ENCODE assay signal across 10 cellular contexts in genomic region chr7:12719141-12719919, GRCh38. TPM values are rescaled to one million over a fixed set of nuclear protein-coding genes. Genes with fewer than 3 reads are reported as not detected.
DNase-seq lines count a peak whose midpoint lies in the region; ATAC-seq and TF ChIP-seq lines count a peak whose summit lies in the region.
"Had no signal": no experiment of that assay in that cellular context is flagged by ENCODE, and none has a peak within 500 bp of the region (broad histone marks: within the 10 kb centered on the region; RNA-seq: fewer than 3 reads in every experiment).

No MANE protein-coding gene starts in this region.

- peaks cover 0 to 8% of the 10 kb centered on the region in 2 donors for H3K4me1 ChIP-seq in naive thymus-derived CD4-positive, alpha-beta T cell (ENCODE audit: control insufficient read depth in 2 of 2, insufficient read depth in 2 of 2, low read length in 2 of 2)

- CTCF ChIA-PET in AG04450 (lab: Charles Lee), result interaction anchor here (0.7 kb wide), 1 partner anchor 23 kb away, joined by 3 read pairs; no protein-coding TSS in a partner anchor
- CTCF ChIA-PET in MCF 10A (lab: Yijun Ruan, JAX), result interaction anchor here (0.7 to 2.1 kb wide), 4 partner anchors 11 to 533 kb away, joined by 4 to 6 read pairs (median 4); no protein-coding TSS in a partner anchor
- CTCF ChIA-PET in naive thymus-derived CD4-positive, alpha-beta T cell (lab: Charles Lee), result no interaction called here

- H3K9me3 Mint-ChIP-seq in MCF 10A (ENCODE audit: unreplicated experiment) (peaks cover 7% of the 10 kb centered on the region), mesothelial cell of epicardium (no peaks in the 10 kb centered on the region)
- peaks cover 0 to 8% (median 0%) of the 10 kb centered on the region in 11 donors for H3K9me3 Mint-ChIP-seq in naive thymus-derived CD4-positive, alpha-beta T cell
- H3K9me3 Mint-ChIP-seq: stimulated activated memory B cell treated with anti-CD40 and anti-IgM and Interleukin-4, amounts not matched to agents 10 μg/mL and 1 μg/mL and 100 μg/mL, for 72 hours had no signal

- intact Hi-C loops in MCF 10A (cut with micrococcal nuclease), result loop anchor here (10.0 kb wide), 2 partner anchors 205 to 395 kb away; no protein-coding TSS in a partner anchor
- intact Hi-C loops in naive thymus-derived CD4-positive, alpha-beta T cell (cut with micrococcal nuclease), result no loop called here

- peaks cover 46% of the 10 kb centered on the region for H3K4me1 Mint-ChIP-seq in MCF 10A (ENCODE audit: insufficient read depth, unreplicated experiment)
- peaks cover 0 to 57% (median 20%) of the 10 kb centered on the region in 7 donors for H3K4me1 Mint-ChIP-seq in naive thymus-derived CD4-positive, alpha-beta T cell
- peaks cover 17% of the 10 kb centered on the region for H3K4me1 Mint-ChIP-seq in mesothelial cell of epicardium
- H3K4me1 Mint-ChIP-seq: stimulated activated memory B cell treated with anti-CD40 and anti-IgM and Interleukin-4, amounts not matched to agents 10 μg/mL and 1 μg/mL and 100 μg/mL, for 72 hours had no signal

- H3K27me3 Mint-ChIP-seq in MCF 10A (ENCODE audit: insufficient read depth, unreplicated experiment), result no peaks in the 10 kb centered on the region
- H3K27me3 Mint-ChIP-seq in naive thymus-derived CD4-positive, alpha-beta T cell, result no peaks in the 10 kb centered on the region
- no peaks in the 10 kb centered on the region for H3K27me3 Mint-ChIP-seq in mesothelial cell of epicardium (ENCODE audit: low read depth)
- H3K27me3 Mint-ChIP-seq: stimulated activated memory B cell treated with anti-CD40 and anti-IgM and Interleukin-4, amounts not matched to agents 10 μg/mL and 1 μg/mL and 100 μg/mL, for 72 hours had no signal

- no peak overlapping the region for H3K4me3 ChIP-seq in AG04450 (ENCODE audit: low read depth, low read length)
- no peak overlapping the region for H3K4me3 ChIP-seq in naive thymus-derived CD4-positive, alpha-beta T cell (ENCODE audit: low read length)

- H3K36me3 Mint-ChIP-seq in MCF 10A (ENCODE audit: insufficient read depth, unreplicated experiment) (no peaks in the 10 kb centered on the region), mesothelial cell of epicardium (no peaks in the 10 kb centered on the region)
- H3K36me3 Mint-ChIP-seq in naive thymus-derived CD4-positive, alpha-beta T cell, result peaks cover 0 to 16% (median 0%) of the 10 kb centered on the region in 5 donors
- H3K36me3 Mint-ChIP-seq: stimulated activated memory B cell treated with anti-CD40 and anti-IgM and Interleukin-4, amounts not matched to agents 10 μg/mL and 1 μg/mL and 100 μg/mL, for 72 hours had no signal

- BruUV-seq in MCF 10A (replicated peaks; lab: Mats Ljungman, UMichigan), result no TSS peak

- no peaks in the 10 kb centered on the region for H3K9me3 ChIP-seq in AG04450 (ENCODE audit: control insufficient read depth, insufficient read depth, low read length)
- H3K9me3 ChIP-seq in naive thymus-derived CD4-positive, alpha-beta T cell (ENCODE audit: control insufficient read depth in 2 of 3, low read length in 3 of 3), result no peaks in the 10 kb centered on the region

- H3K36me3 ChIP-seq in naive thymus-derived CD4-positive, alpha-beta T cell (ENCODE audit: control insufficient read depth in 2 of 3, insufficient read depth in 3 of 3, low read length in 3 of 3), result no peaks in the 10 kb centered on the region

- peak; percentile 59 for ATAC-seq in naive thymus-derived CD4-positive, alpha-beta T cell
- ATAC-seq in HG03378 (IDR thresholded peaks at IDR 0.05; ENCODE audit: unreplicated experiment) (no peak), HG03196 (IDR thresholded peaks at IDR 0.05; ENCODE audit: unreplicated experiment) (no peak)
- ATAC-seq: stimulated activated memory B cell treated with anti-CD40 and anti-IgM and Interleukin-4, amounts not matched to agents 10 μg/mL and 1 μg/mL and 100 μg/mL, for 72 hours had no signal

- H3K27ac Mint-ChIP-seq in MCF 10A (ENCODE audit: low read depth, unreplicated experiment) (peak overlapping the region; percentile 92), mesothelial cell of epicardium (no peak overlapping the region)
- peak overlapping the region in 1 of 9 donors; percentile 62 for H3K27ac Mint-ChIP-seq in naive thymus-derived CD4-positive, alpha-beta T cell
- H3K27ac Mint-ChIP-seq: stimulated activated memory B cell treated with anti-CD40 and anti-IgM and Interleukin-4, amounts not matched to agents 10 μg/mL and 1 μg/mL and 100 μg/mL, for 72 hours had no signal

- H3K27me3 ChIP-seq in AG04450 (ENCODE audit: control insufficient read depth, insufficient read depth, low read length), result no peaks in the 10 kb centered on the region
- H3K27me3 ChIP-seq in naive thymus-derived CD4-positive, alpha-beta T cell (ENCODE audit: control insufficient read depth in 2 of 2, insufficient read depth in 2 of 2, low read length in 2 of 2), result no peaks in the 10 kb centered on the region

- H3K27ac ChIP-seq in AG04450 (ENCODE audit: low read depth, low read length), result peak overlapping the region; percentile 71
- H3K27ac ChIP-seq in naive thymus-derived CD4-positive, alpha-beta T cell (ENCODE audit: low read depth, low read length), result no peak overlapping the region

- no peak for TF ChIP-seq CTCF in AG04450 (IDR thresholded peaks at IDR 0.05; ENCODE audit: low read depth, low read length)
- TF ChIP-seq CTCF in MCF 10A (IDR thresholded peaks at IDR 0.05; ENCODE audit: unreplicated experiment), result no peak
- TF ChIP-seq CTCF in mesothelial cell of epicardium (IDR thresholded peaks at IDR 0.05; ENCODE audit: unreplicated experiment), result no peak

- H3K4me3 Mint-ChIP-seq in MCF 10A (ENCODE audit: unreplicated experiment) (peak overlapping the region; percentile 37), mesothelial cell of epicardium (no peak overlapping the region)
- no peak overlapping the region for H3K4me3 Mint-ChIP-seq in naive thymus-derived CD4-positive, alpha-beta T cell
- H3K4me3 Mint-ChIP-seq: stimulated activated memory B cell treated with anti-CD40 and anti-IgM and Interleukin-4, amounts not matched to agents 10 μg/mL and 1 μg/mL and 100 μg/mL, for 72 hours had no signal

- DNase-seq in AG04450 (ENCODE audit: low read depth, low spot score) (no peak), HUDEP-2 (lab: John Stamatoyannopoulos, UW; ENCODE audit: unreplicated experiment in 76 of 76) (peak in 68 of 76 experiments; percentile 3 to 85 (median 53)), MCF 10A (ENCODE audit: unreplicated experiment) (peak; percentile 85), mesothelial cell of epicardium (ENCODE audit: low spot score in 2 of 2, unreplicated experiment in 2 of 2) (no peak), NCI-H1436 (lab: John Stamatoyannopoulos, UW) (no peak)
- DNase-seq in naive thymus-derived CD4-positive, alpha-beta T cell, result no peak
- DNase-seq: GF-D8 had no signal

- POLR2A ChIA-PET in AG04450 (lab: Yijun Ruan, JAX) (interaction anchor here (0.7 kb wide), 1 partner anchor 300 kb away, joined by 3 read pairs; no protein-coding TSS in a partner anchor), MCF 10A (lab: Yijun Ruan, JAX) (interaction anchor here (0.7 to 10.7 kb wide), 20 partner anchors 9 to 396 kb away, joined by 3 to 159 read pairs (median 4); partner anchors contain the start of gene ARL4A)
- POLR2A ChIA-PET in naive thymus-derived CD4-positive, alpha-beta T cell (lab: Charles Lee), result no interaction called here

RNA-seq across cellular contexts. Expression of gene ARL4A, which starts 31.9 kb away (rescaled TPM):
- 18.3 and 31.0 TPM in 2 replicates for polyA plus RNA-seq in AG04450 (2011; rRNA removed)
- 7.4 and 18.2 TPM in 2 replicates for polyA minus RNA-seq in AG04450 (2011; rRNA and poly(A)+ RNA removed)
- total RNA-seq in MCF 10A (2022), result 30.7 and 42.6 TPM in 2 replicates
- total RNA-seq in naive thymus-derived CD4-positive, alpha-beta T cell, result 10 to 100 TPM in 3 of 5 experiments, 1 to 10 TPM in 2; 5.5 to 97.4 (median 11.6) TPM
- 10 to 100 TPM; 18.9 to 22.7 TPM for polyA plus RNA-seq in naive thymus-derived CD4-positive, alpha-beta T cell
- 59.0 to 64.7 TPM (median 62.5 TPM) in 3 replicates for total RNA-seq in mesothelial cell of epicardium

Comparison
In these comparisons a context has a peak if more than half of its experiments do, and no peak if none do; other contexts are left out.
1. DNase-seq: peak in HUDEP-2 (68 of 76) and MCF 10A (single experiment); none in AG04450 (single experiment), naive thymus-derived CD4-positive, alpha-beta T cell (0 of 9), mesothelial cell of epicardium (0 of 2) and NCI-H1436 (single experiment).